8 cellular contexts compared by ENCODE assay signal in the genomic region with DNA sequence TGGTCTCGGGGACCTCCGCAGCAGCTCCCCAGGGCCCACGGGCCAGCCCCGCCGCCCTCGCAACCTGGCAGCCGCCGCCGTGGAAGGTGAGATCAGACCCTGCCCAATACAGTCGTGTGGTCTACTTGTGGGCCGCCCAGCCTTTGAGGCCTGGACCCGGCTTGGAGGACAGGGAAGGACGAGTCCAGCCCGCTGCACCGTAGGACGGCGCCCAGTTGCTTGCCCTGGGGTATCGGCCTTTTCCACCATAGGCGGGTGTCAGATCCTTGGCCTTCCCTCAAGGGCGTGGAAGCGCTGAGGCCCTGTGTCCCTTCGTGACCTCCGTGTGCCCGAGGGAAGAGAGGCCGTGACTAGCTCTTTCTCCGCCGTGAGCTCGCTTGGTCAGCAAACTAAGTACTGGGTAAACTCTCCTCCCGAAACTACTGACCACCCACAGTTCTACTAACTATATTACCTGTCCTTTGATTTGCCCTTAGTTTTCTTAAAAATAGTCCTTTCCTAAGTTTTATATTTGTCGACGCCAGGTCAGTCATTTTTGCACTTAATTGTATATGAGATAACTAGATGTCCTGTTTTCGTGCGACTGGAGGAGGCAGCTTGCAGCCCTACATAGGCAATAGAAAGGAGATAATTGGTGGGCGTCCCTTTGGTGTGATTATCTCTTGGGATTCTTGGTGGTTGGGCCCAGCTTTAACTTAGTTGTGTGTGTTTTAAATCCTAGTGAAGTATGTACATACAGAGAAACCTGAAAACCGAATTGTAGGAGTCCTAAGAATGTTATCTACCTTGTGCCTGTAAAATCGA. TPM values are rescaled to one million over a fixed set of nuclear protein-coding genes. Genes with fewer than 3 reads are reported as not detected.
DNase-seq lines count a peak whose midpoint lies in the region; ATAC-seq and TF ChIP-seq lines count a peak whose summit lies in the region.

No MANE protein-coding gene starts in this region.

- H3K9me3 Mint-ChIP-seq in activated naive CD8-positive, alpha-beta T cell treated with anti-CD3 and anti-CD28 coated beads, Interleukin-2, amount 10 ng/mL, durations not matched to agents 7 days and 5 days, result no peaks in the 10 kb centered on the region

- in situ Hi-C loops in ACHN (cut with HindIII; ENCODE audit: low pct_ligation_motif_present, low pct_unique_long_range_greater_than_20kb, low sequenced_read_pairs), result no loop called here

- no peaks in the 10 kb centered on the region for H3K27me3 ChIP-seq in MM.1S (replicated peaks; ENCODE audit: insufficient read depth, low read length)
- H3K27me3 ChIP-seq in right atrium auricular region, result no peaks in the 10 kb centered on the region

- H3K9me3 ChIP-seq in MM.1S (replicated peaks; ENCODE audit: insufficient read depth, low read length), result no peaks in the 10 kb centered on the region
- H3K9me3 ChIP-seq in right atrium auricular region, result no peaks in the 10 kb centered on the region

- POLR2A ChIA-PET in activated naive CD8-positive, alpha-beta T cell treated with anti-CD3 and anti-CD28 coated beads, Interleukin-2, amount 10 ng/mL, durations not matched to agents 7 days and 5 days (lab: Charles Lee), result interaction anchor here (0.9 to 6.7 kb wide), 13 partner anchors 9 to 103 kb away, joined by 3 to 40 read pairs (median 8); partner anchors contain the start of genes APAF1, IKBIP and TMPO

- H3K79me2 ChIP-seq in MM.1S (ENCODE audit: low read length), result peaks cover 51% of the 10 kb centered on the region

- H3K4me1 Mint-ChIP-seq in activated naive CD8-positive, alpha-beta T cell treated with anti-CD3 and anti-CD28 coated beads, Interleukin-2, amount 10 ng/mL, durations not matched to agents 7 days and 5 days, result peaks cover 21% of the 10 kb centered on the region

- peak overlapping the region; percentile 72 for H3K4me2 ChIP-seq in MM.1S (ENCODE audit: low read depth, low read length)

- peak; percentile 37 for DNase-seq in ACHN
- DNase-seq in MM.1S, result peak; percentile 21
- no peak for DNase-seq in activated naive CD8-positive, alpha-beta T cell treated with anti-CD3 and anti-CD28 coated beads, Interleukin-2, amount 10 ng/mL, durations not matched to agents 7 days and 5 days
- peak; percentile 73 for DNase-seq in right atrium auricular region (ENCODE audit: low spot score)
- DNase-seq in retina, result peak; percentile 56
- no peak for DNase-seq in NCI-H345 treated with DMSO at 0.1 percent for 48 hours (lab: John Stamatoyannopoulos, UW; ENCODE audit: unreplicated experiment)

- H2AFZ ChIP-seq in MM.1S (ENCODE audit: low read length), result peak overlapping the region; percentile 30; the same call in 1 of the 2 replicates

- H3K4me3 Mint-ChIP-seq in activated naive CD8-positive, alpha-beta T cell treated with anti-CD3 and anti-CD28 coated beads, Interleukin-2, amount 10 ng/mL, durations not matched to agents 7 days and 5 days, result peak overlapping the region; percentile 94

- ATAC-seq in GM18907 (IDR thresholded peaks at IDR 0.05; ENCODE audit: unreplicated experiment) (peak; percentile 7), GM21423 (IDR thresholded peaks at IDR 0.05; ENCODE audit: unreplicated experiment) (no peak)
- peak; percentile 2 for ATAC-seq in activated naive CD8-positive, alpha-beta T cell treated with anti-CD3 and anti-CD28 coated beads, Interleukin-2, amount 10 ng/mL, durations not matched to agents 7 days and 5 days (ENCODE audit: low read depth)

- peak overlapping the region; percentile 99 for H3K27ac Mint-ChIP-seq in activated naive CD8-positive, alpha-beta T cell treated with anti-CD3 and anti-CD28 coated beads, Interleukin-2, amount 10 ng/mL, durations not matched to agents 7 days and 5 days

- H3K36me3 Mint-ChIP-seq in activated naive CD8-positive, alpha-beta T cell treated with anti-CD3 and anti-CD28 coated beads, Interleukin-2, amount 10 ng/mL, durations not matched to agents 7 days and 5 days, result peaks cover 27% of the 10 kb centered on the region

- H3K4me3 ChIP-seq in MM.1S (ENCODE audit: low read length), result peak overlapping the region; percentile 98
- H3K4me3 ChIP-seq in right atrium auricular region, result peak overlapping the region; percentile 76 to 100

- H4K20me1 ChIP-seq in MM.1S (ENCODE audit: insufficient read depth, low read length), result peaks cover 19% of the 10 kb centered on the region

- no peaks in the 10 kb centered on the region for H3K27me3 Mint-ChIP-seq in activated naive CD8-positive, alpha-beta T cell treated with anti-CD3 and anti-CD28 coated beads, Interleukin-2, amount 10 ng/mL, durations not matched to agents 7 days and 5 days

- no peak for TF ChIP-seq CTCF in MM.1S (IDR thresholded peaks at IDR 0.05; ENCODE audit: low read length)
- TF ChIP-seq CTCF in right atrium auricular region (IDR thresholded peaks at IDR 0.05), result no peak

- peak overlapping the region; percentile 99 for H3K9ac ChIP-seq in MM.1S (ENCODE audit: low read length)

- no peaks in the 10 kb centered on the region for H3K9me2 ChIP-seq in MM.1S (replicated peaks; ENCODE audit: insufficient read depth, low read length)

- 0 out of 2 replicates have a peak, but pooled peaks cover 7% of the 10 kb centered on the region for H3K4me1 ChIP-seq in MM.1S (ENCODE audit: low read length)
- peaks cover 0 to 27% of the 10 kb centered on the region in 2 donors for H3K4me1 ChIP-seq in right atrium auricular region

- 0 out of 2 replicates have a peak, but pooled peaks cover 3% of the 10 kb centered on the region for H3F3A ChIP-seq in MM.1S (ENCODE audit: insufficient read depth, low read length)

- H3K36me3 ChIP-seq in MM.1S (replicated peaks; ENCODE audit: insufficient read depth, low read length) (peaks cover 6% of the 10 kb centered on the region), right atrium auricular region (peaks cover 39% of the 10 kb centered on the region)

- H3K27ac ChIP-seq in MM.1S (ENCODE audit: low read length) (peak overlapping the region; percentile 75), right atrium auricular region (peak overlapping the region; percentile 97 to 100)

RNA-seq across cellular contexts. Expression of gene SLC25A3, which starts 0.8 kb away (rescaled TPM):
- 100 to 1,000 TPM; 326 to 337 TPM for total RNA-seq in activated naive CD8-positive, alpha-beta T cell treated with anti-CD3 and anti-CD28 coated beads, Interleukin-2, amount 10 ng/mL, durations not matched to agents 7 days and 5 days
- total RNA-seq in right atrium auricular region, result 1,000 to 10,000 TPM in 1 of 2 donors, 100 to 1,000 TPM in 1; 853 to 1,432 TPM

RNA-seq across cellular contexts. Expression of gene IKBIP, which starts 50.3 kb away (rescaled TPM):
- total RNA-seq in activated naive CD8-positive, alpha-beta T cell treated with anti-CD3 and anti-CD28 coated beads, Interleukin-2, amount 10 ng/mL, durations not matched to agents 7 days and 5 days, result 10 to 100 TPM; 23.4 to 24.0 TPM
- total RNA-seq in right atrium auricular region, result 1 to 10 TPM; 6.7 to 7.4 TPM

RNA-seq across cellular contexts. Expression of gene APAF1, which starts 50.8 kb away (rescaled TPM):
- 10 to 100 TPM; 32.0 to 32.8 TPM for total RNA-seq in activated naive CD8-positive, alpha-beta T cell treated with anti-CD3 and anti-CD28 coated beads, Interleukin-2, amount 10 ng/mL, durations not matched to agents 7 days and 5 days
- total RNA-seq in right atrium auricular region, result 1 to 10 TPM; 3.9 to 5.3 TPM

Comparison
In these comparisons a context has a peak if more than half of its experiments do, and no peak if none do; other contexts are left out.
1. DNase-seq: peak in ACHN (single experiment), MM.1S (single experiment), right atrium auricular region (single experiment) and retina (single experiment); none in activated naive CD8-positive, alpha-beta T cell treated with anti-CD3 and anti-CD28 coated beads, Interleukin-2, amount 10 ng/mL, durations not matched to agents 7 days and 5 days (single experiment) and NCI-H345 treated with DMSO at 0.1 percent for 48 hours (single experiment).
2. RNA of gene APAF1, which starts 50.8 kb away (total RNA-seq): 32.0 to 32.8 TPM in activated naive CD8-positive, alpha-beta T cell treated with anti-CD3 and anti-CD28 coated beads, Interleukin-2, amount 10 ng/mL, durations not matched to agents 7 days and 5 days; 3.9 to 5.3 TPM in right atrium auricular region; every median in the first group is over 4 times any median in the second.